10 cellular contexts compared by ENCODE assay signal in the genomic region with DNA sequence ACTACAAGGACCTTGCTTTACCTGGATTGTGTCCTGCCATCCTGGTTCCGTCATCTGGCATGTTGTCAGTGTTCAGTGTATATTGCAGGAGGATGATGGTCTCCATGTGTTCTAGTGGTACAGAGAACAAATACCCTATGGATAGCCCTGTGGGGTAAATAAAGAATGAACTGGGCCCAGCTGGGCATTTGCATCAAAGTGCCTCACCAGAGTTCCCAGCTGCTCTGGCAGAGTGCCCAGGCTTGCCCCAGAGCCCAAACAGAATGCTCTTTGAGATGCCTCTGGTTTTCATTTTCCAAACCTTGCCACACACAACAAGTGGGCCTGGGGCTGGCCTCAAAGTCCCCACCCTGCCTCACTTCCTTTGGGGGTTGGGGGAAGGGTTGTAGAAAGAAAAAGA.
DNase-seq lines count a peak whose midpoint lies in the region; ATAC-seq and TF ChIP-seq lines count a peak whose summit lies in the region.
"Had no signal": no experiment of that assay in that cellular context is flagged by ENCODE, and none has a peak within 500 bp of the region (broad histone marks: within the 10 kb centered on the region; RNA-seq: fewer than 3 reads in every experiment).

No MANE protein-coding gene starts in this region.

- no peak overlapping the region for H3K4me3 ChIP-seq in Karpas-422 (ENCODE audit: low read length)
- H3K4me3 ChIP-seq: K562 had no signal

- DNase-seq in COLO829 (ENCODE audit: low spot score) (peak; percentile 28), Karpas-422 (peak; percentile 51), RPMI8226 (peak; percentile 53), left colon (peak; percentile 51 to 55), HuH-7.5 (ENCODE audit: low spot score) (no peak), type B pancreatic cell (ENCODE audit: extremely low spot score, unreplicated experiment) (no peak)
- DNase-seq in stimulated activated CD4-positive, alpha-beta T cell treated with anti-CD3 and anti-CD28 coated beads, Interleukin-2, amount 100 ng/mL, for 24 hours, result no peak
- DNase-seq in T-helper 2 cell treated with Interferon-gamma antibody and Interleukin-4, amounts not matched to agents 5 μg/mL and 100 μg/mL, for 36 hours (ENCODE audit: low spot score), result no peak

- no peaks in the 10 kb centered on the region for H3K9me2 ChIP-seq in Karpas-422 (replicated peaks; ENCODE audit: insufficient read depth, low read length)

- peaks cover 33% of the 10 kb centered on the region for H3K27me3 Mint-ChIP-seq in T-helper 2 cell treated with Interferon-gamma antibody and Interleukin-4, amounts not matched to agents 5 μg/mL and 100 μg/mL, for 36 hours (ENCODE audit: low read depth)
- H3K27me3 Mint-ChIP-seq in type B pancreatic cell, result no peaks in the 10 kb centered on the region

- no peaks in the 10 kb centered on the region for H3K79me2 ChIP-seq in Karpas-422 (ENCODE audit: low read length)

- H3K27ac Mint-ChIP-seq in T-helper 2 cell treated with Interferon-gamma antibody and Interleukin-4, amounts not matched to agents 5 μg/mL and 100 μg/mL, for 36 hours, result no peak overlapping the region
- H3K27ac Mint-ChIP-seq in type B pancreatic cell, result no peak overlapping the region

- H3K9ac ChIP-seq in Karpas-422 (ENCODE audit: low read length), result peak overlapping the region; percentile 2; the same call in 1 of the 2 replicates

- H3K27ac ChIP-seq in Karpas-422 (ENCODE audit: low read length), result peak overlapping the region; percentile 43
- H3K27ac ChIP-seq: neutrophil had no signal

- no peaks in the 10 kb centered on the region for H3K27me3 ChIP-seq in Karpas-422 (ENCODE audit: low read length)
- H3K27me3 ChIP-seq: neutrophil had no signal

- no peak for TF ChIP-seq CTCF in type B pancreatic cell (conservative IDR thresholded peaks at IDR 0.05)

- no peaks in the 10 kb centered on the region for H3K9me3 ChIP-seq in Karpas-422 (ENCODE audit: low read length)
- H3K9me3 ChIP-seq: neutrophil had no signal

- H3K36me3 ChIP-seq in Karpas-422 (ENCODE audit: insufficient read depth, low read length), result no peaks in the 10 kb centered on the region
- H3K36me3 ChIP-seq: neutrophil had no signal

- peak; percentile 36 for ATAC-seq in left colon
- ATAC-seq: K562 had no signal

- H3K4me1 ChIP-seq in Karpas-422 (ENCODE audit: low read length), result peaks cover 30% of the 10 kb centered on the region

- H3K4me1 Mint-ChIP-seq in T-helper 2 cell treated with Interferon-gamma antibody and Interleukin-4, amounts not matched to agents 5 μg/mL and 100 μg/mL, for 36 hours (ENCODE audit: low read depth), result peaks cover 9% of the 10 kb centered on the region
- peaks cover 5% of the 10 kb centered on the region for H3K4me1 Mint-ChIP-seq in type B pancreatic cell (ENCODE audit: unreplicated experiment)

- no peak overlapping the region for H2AFZ ChIP-seq in Karpas-422 (ENCODE audit: low read length)

- no peak overlapping the region for H3K4me3 Mint-ChIP-seq in T-helper 2 cell treated with Interferon-gamma antibody and Interleukin-4, amounts not matched to agents 5 μg/mL and 100 μg/mL, for 36 hours
- no peak overlapping the region for H3K4me3 Mint-ChIP-seq in type B pancreatic cell

- no peaks in the 10 kb centered on the region for H3K36me3 Mint-ChIP-seq in T-helper 2 cell treated with Interferon-gamma antibody and Interleukin-4, amounts not matched to agents 5 μg/mL and 100 μg/mL, for 36 hours (ENCODE audit: low read depth)
- H3K36me3 Mint-ChIP-seq in type B pancreatic cell, result no peaks in the 10 kb centered on the region

- intact Hi-C loops in left colon (cut with DNase I, micrococcal nuclease), result no loop called here

- peak overlapping the region; percentile 10 for H3K4me2 ChIP-seq in Karpas-422 (ENCODE audit: low read depth, low read length, poor library complexity, severe bottlenecking)

- H3K9me3 Mint-ChIP-seq in T-helper 2 cell treated with Interferon-gamma antibody and Interleukin-4, amounts not matched to agents 5 μg/mL and 100 μg/mL, for 36 hours, result peaks cover 8% of the 10 kb centered on the region
- H3K9me3 Mint-ChIP-seq in type B pancreatic cell, result peaks cover 5% of the 10 kb centered on the region

- no peaks in the 10 kb centered on the region for H4K20me1 ChIP-seq in Karpas-422 (ENCODE audit: insufficient read depth, low read depth, low read length)

Comparison
In these comparisons a context has a peak if more than half of its experiments do, and no peak if none do; other contexts are left out.
1. DNase-seq: peak in COLO829 (single experiment), Karpas-422 (single experiment), RPMI8226 (single experiment) and left colon (2 of 2); none in stimulated activated CD4-positive, alpha-beta T cell treated with anti-CD3 and anti-CD28 coated beads, Interleukin-2, amount 100 ng/mL, for 24 hours (0 of 2), T-helper 2 cell treated with Interferon-gamma antibody and Interleukin-4, amounts not matched to agents 5 μg/mL and 100 μg/mL, for 36 hours (single experiment), HuH-7.5 (single experiment) and type B pancreatic cell (single experiment).